In the genomic region with DNA sequence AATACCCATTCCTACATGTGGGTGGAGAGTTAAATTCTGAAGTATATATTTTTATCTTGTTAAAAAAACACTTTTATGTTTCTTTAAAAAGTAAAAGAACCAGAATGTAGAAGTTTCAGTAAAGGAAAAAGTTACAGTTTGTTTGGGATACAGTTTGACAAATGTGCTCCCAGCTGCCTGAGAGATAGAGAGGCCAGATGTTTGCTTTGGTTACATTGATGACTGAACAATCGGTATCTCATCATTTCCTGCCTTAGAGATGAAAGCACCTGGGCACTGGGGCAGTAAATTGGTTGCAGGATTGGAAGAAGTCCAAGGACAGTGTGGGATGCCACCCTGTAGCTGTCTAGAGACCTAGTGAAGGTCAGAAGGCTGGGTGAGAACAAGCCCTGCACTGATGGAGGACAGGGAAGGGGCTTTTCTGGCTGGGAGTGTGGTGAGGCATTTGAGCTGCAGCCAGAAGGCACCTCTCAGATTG, we compare ENCODE assay signal across 9 cellular contexts. TPM values are rescaled to one million over a fixed set of nuclear protein-coding genes. Genes with fewer than 3 reads are reported as not detected.
DNase-seq lines count a peak whose midpoint lies in the region; ATAC-seq and TF ChIP-seq lines count a peak whose summit lies in the region.
"Had no signal": no experiment of that assay in that cellular context is flagged by ENCODE, and none has a peak within 500 bp of the region (broad histone marks: within the 10 kb centered on the region; RNA-seq: fewer than 3 reads in every experiment).

No MANE protein-coding gene starts in this region.

- ATAC-seq in HG02588 (IDR thresholded peaks at IDR 0.05; ENCODE audit: unreplicated experiment), result no peak
- no peak for ATAC-seq in HG03108 (IDR thresholded peaks at IDR 0.05; ENCODE audit: unreplicated experiment)
- no peak for ATAC-seq in GM21825 (IDR thresholded peaks at IDR 0.05; ENCODE audit: unreplicated experiment)

- no peak overlapping the region for H3K4me3 ChIP-seq in cardiac muscle cell
- H3K4me3 ChIP-seq in hepatocyte, result no peak overlapping the region
- no peak overlapping the region for H3K4me3 ChIP-seq in HAP-1

- H3K36me3 ChIP-seq in cardiac muscle cell, result peaks cover 4% of the 10 kb centered on the region
- H3K36me3 ChIP-seq in hepatocyte (replicated peaks; ENCODE audit: insufficient read depth, low read depth), result no peaks in the 10 kb centered on the region
- H3K36me3 ChIP-seq in HAP-1 (replicated peaks), result peaks cover 53% of the 10 kb centered on the region

- no peaks in the 10 kb centered on the region for H3K27me3 Mint-ChIP-seq in T-helper 2 cell treated with Interferon-gamma antibody and Interleukin-4, amounts not matched to agents 5 μg/mL and 100 μg/mL, for 36 hours (ENCODE audit: low read depth)

- peak overlapping the region; percentile 71 for H3K27ac Mint-ChIP-seq in T-helper 2 cell treated with Interferon-gamma antibody and Interleukin-4, amounts not matched to agents 5 μg/mL and 100 μg/mL, for 36 hours

- H3K79me2 ChIP-seq in hepatocyte, result peaks cover 96% of the 10 kb centered on the region

- H3K27me3 ChIP-seq in cardiac muscle cell (no peaks in the 10 kb centered on the region), hepatocyte (no peaks in the 10 kb centered on the region), HAP-1 (ENCODE audit: low read depth) (no peaks in the 10 kb centered on the region)

- H3K4me1 ChIP-seq in cardiac muscle cell (ENCODE audit: low read depth), result peaks cover 24% of the 10 kb centered on the region
- peaks cover 23% of the 10 kb centered on the region for H3K4me1 ChIP-seq in hepatocyte (ENCODE audit: insufficient read depth)
- H3K4me1 ChIP-seq in HAP-1, result no peaks in the 10 kb centered on the region

- no peak for DNase-seq in cardiac muscle cell (ENCODE audit: low read depth in 1 of 2, low spot score in 1 of 2)
- no peak for DNase-seq in cardiac septum (ENCODE audit: low spot score)
- no peak for DNase-seq in T-helper 2 cell treated with Interferon-gamma antibody and Interleukin-4, amounts not matched to agents 5 μg/mL and 100 μg/mL, for 36 hours (ENCODE audit: low spot score)
- no peak for DNase-seq in hepatocyte (ENCODE audit: low spot score)
- DNase-seq in HAP-1 (ENCODE audit: low spot score in 2 of 2), result no peak
- DNase-seq: left cardiac atrium had no signal

- H3K27ac ChIP-seq in cardiac muscle cell (peak overlapping the region; percentile 58), hepatocyte (peak overlapping the region; percentile 57)

- TF ChIP-seq CTCF in cardiac muscle cell (IDR thresholded peaks at IDR 0.05; ENCODE audit: low read depth, low read length), result no peak
- TF ChIP-seq CTCF in hepatocyte (IDR thresholded peaks at IDR 0.05; ENCODE audit: poor library complexity), result no peak

- in situ Hi-C loops in HAP-1 (cut with MboI; ENCODE audit: low sequenced_read_pairs), result no loop called here

- no peaks in the 10 kb centered on the region for H3K9me3 ChIP-seq in cardiac muscle cell (ENCODE audit: low read depth)
- no peaks in the 10 kb centered on the region for H3K9me3 ChIP-seq in hepatocyte (ENCODE audit: low read depth)
- H3K9me3 ChIP-seq in HAP-1, result no peaks in the 10 kb centered on the region

- no peak overlapping the region for H2AFZ ChIP-seq in hepatocyte

- H3K4me3 Mint-ChIP-seq in T-helper 2 cell treated with Interferon-gamma antibody and Interleukin-4, amounts not matched to agents 5 μg/mL and 100 μg/mL, for 36 hours, result no peak overlapping the region

- no peaks in the 10 kb centered on the region for H3K9me2 ChIP-seq in hepatocyte (replicated peaks; ENCODE audit: insufficient read depth)

- intact Hi-C loops in cardiac septum (cut with DNase I), result no loop called here

- WGBS in hepatocyte (ENCODE audit: low lambda C conversion rate, missing lambda C conversion rate), result 27% methylated on average over 1 of the region's 1 CpG

- no peak overlapping the region for H3K4me2 ChIP-seq in hepatocyte

- no peaks in the 10 kb centered on the region for H3K9me3 Mint-ChIP-seq in T-helper 2 cell treated with Interferon-gamma antibody and Interleukin-4, amounts not matched to agents 5 μg/mL and 100 μg/mL, for 36 hours

- H3K36me3 Mint-ChIP-seq in T-helper 2 cell treated with Interferon-gamma antibody and Interleukin-4, amounts not matched to agents 5 μg/mL and 100 μg/mL, for 36 hours (ENCODE audit: low read depth), result peaks cover 43% of the 10 kb centered on the region

- H4K20me1 ChIP-seq in hepatocyte (ENCODE audit: insufficient read depth, poor library complexity, severe bottlenecking), result peaks cover 69% of the 10 kb centered on the region

- H3K4me1 Mint-ChIP-seq in T-helper 2 cell treated with Interferon-gamma antibody and Interleukin-4, amounts not matched to agents 5 μg/mL and 100 μg/mL, for 36 hours (ENCODE audit: low read depth), result peaks cover 44% of the 10 kb centered on the region

RNA-seq across cellular contexts. Expression of gene MED15, which starts 16.6 kb away (rescaled TPM):
- total RNA-seq in cardiac muscle cell (41.9 and 45.1 TPM in 2 replicates), cardiac septum (43.9 TPM), hepatocyte (19.7 and 31.5 TPM in 2 replicates)
- polyA plus RNA-seq in cardiac muscle cell (45.3 and 59.5 TPM in 2 replicates), hepatocyte (53.1 and 53.2 TPM in 2 replicates)

RNA-seq across cellular contexts. Expression of gene KLHL22, which starts 28.4 kb away (rescaled TPM):
- total RNA-seq in cardiac muscle cell (53.3 and 55.0 TPM in 2 replicates), cardiac septum (16.8 TPM), hepatocyte (32.5 and 38.0 TPM in 2 replicates)
- polyA plus RNA-seq in cardiac muscle cell (31.9 and 33.8 TPM in 2 replicates), hepatocyte (20.5 and 23.6 TPM in 2 replicates)
